ENCODE assay signal across 1 cellular context in genomic region chr17:49962599-49963276, GRCh38.
TF ChIP-seq lines count a peak whose summit lies in the region.

No MANE protein-coding gene starts in this region.

TF ChIP-seq in WTC11, 78 proteins besides CTCF, POLR2A, EP300 and RAD21 (continued from another document):
- no peak for TF ChIP-seq JUN (CRISPR knock-in tag; IDR thresholded peaks at IDR 0.05)
- no peak for TF ChIP-seq ZNF423 (CRISPR knock-in tag; IDR thresholded peaks at IDR 0.05)
- TF ChIP-seq NR2C2 (CRISPR knock-in tag; IDR thresholded peaks at IDR 0.05) = no peak
- TF ChIP-seq CDX4 (CRISPR knock-in tag; IDR thresholded peaks at IDR 0.05; ENCODE audit: borderline replicate concordance) = no peak
- no peak for TF ChIP-seq NFATC4 (CRISPR knock-in tag; IDR thresholded peaks at IDR 0.05)
- TF ChIP-seq ZNF121 (CRISPR knock-in tag; IDR thresholded peaks at IDR 0.05) = no peak
- no peak for TF ChIP-seq TEAD4 (CRISPR knock-in tag; IDR thresholded peaks at IDR 0.05)
